38 cellular contexts compared by ENCODE assay signal in the genomic region with DNA sequence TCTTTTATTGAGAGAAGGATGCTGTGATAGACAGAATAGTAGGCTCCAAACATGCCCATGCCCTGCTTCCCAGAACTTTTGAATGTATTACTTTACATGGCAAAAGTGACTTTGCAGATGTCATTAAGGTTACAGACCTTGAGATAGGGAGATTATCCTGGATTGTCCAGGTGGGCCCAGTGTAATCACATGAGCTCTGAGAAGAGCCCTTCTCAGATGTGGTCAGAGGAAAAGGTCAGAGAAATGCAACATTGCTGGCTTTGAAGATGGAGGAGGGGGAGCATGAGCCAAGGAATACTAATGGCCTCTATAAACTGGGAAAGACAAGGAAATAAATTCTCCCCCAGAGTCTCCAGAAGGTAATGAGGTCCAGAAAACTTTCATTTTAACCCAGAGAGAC. TPM values are rescaled to one million over a fixed set of nuclear protein-coding genes. Genes with fewer than 3 reads are reported as not detected.
"Had no signal": no experiment of that assay in that cellular context is flagged by ENCODE, and none has a peak within 500 bp of the region (broad histone marks: within the 10 kb centered on the region; RNA-seq: fewer than 3 reads in every experiment).

No MANE protein-coding gene starts in this region.

- H3K27me3 Mint-ChIP-seq: brain had no signal

- ATAC-seq: activated CD4-positive, alpha-beta T cell treated with anti-CD3 and anti-CD28 coated beads for 36 hours; activated CD4-positive, CD25-positive, alpha-beta regulatory T cell treated with anti-CD3 and anti-CD28 coated beads, Interleukin-2, amount 50 U/mL, for 24 hours; activated CD8-positive, alpha-beta memory T cell treated with anti-CD3 and anti-CD28 coated beads, Interleukin-2, amount 10 ng/mL, durations not matched to agents 7 days and 5 days; activated CD8-positive, alpha-beta T cell treated with anti-CD3 and anti-CD28 coated beads, Interleukin-2, amount 10 ng/mL, durations not matched to agents 7 days and 5 days; activated naive CD8-positive, alpha-beta T cell treated with anti-CD3 and anti-CD28 coated beads, Interleukin-2, amount 50 U/mL, for 24 hours; WTC11 had no signal

- H3K36me3 Mint-ChIP-seq: activated CD8-positive, alpha-beta memory T cell treated with anti-CD3 and anti-CD28 coated beads, Interleukin-2, amount 10 ng/mL, durations not matched to agents 7 days and 5 days; activated naive CD4-positive, alpha-beta T cell treated with anti-CD3 and anti-CD28 coated beads, Interleukin-2, amount 10 ng/mL, durations not matched to agents 7 days and 5 days; activated naive CD8-positive, alpha-beta T cell treated with anti-CD3 and anti-CD28 coated beads, Interleukin-2, amount 10 ng/mL, durations not matched to agents 7 days and 5 days; brain; WTC11 had no signal

- H3K9me3 ChIP-seq: ascending aorta had no signal

- H3K36me3 ChIP-seq: ascending aorta had no signal

- H3K4me3 Mint-ChIP-seq: activated CD4-positive, alpha-beta memory T cell treated with anti-CD3 and anti-CD28 coated beads, Interleukin-2, amount 10 ng/mL, durations not matched to agents 7 days and 5 days; activated CD4-positive, alpha-beta T cell treated with anti-CD3 and anti-CD28 coated beads for 36 hours; activated CD4-positive, alpha-beta T cell treated with anti-CD3 and anti-CD28 coated beads, Interleukin-2, amount 10 ng/mL, durations not matched to agents 7 days and 5 days; activated CD8-positive, alpha-beta memory T cell treated with anti-CD3 and anti-CD28 coated beads, Interleukin-2, amount 10 ng/mL, durations not matched to agents 7 days and 5 days; activated CD8-positive, alpha-beta T cell treated with anti-CD3 and anti-CD28 coated beads, Interleukin-2, amount 10 ng/mL, durations not matched to agents 7 days and 5 days; activated naive CD4-positive, alpha-beta T cell treated with anti-CD3 and anti-CD28 coated beads, Interleukin-2, amount 10 ng/mL, durations not matched to agents 7 days and 5 days; activated naive CD4-positive, alpha-beta T cell treated with anti-CD3 and anti-CD28 coated beads, Interleukin-2, amount 50 U/mL, for 24 hours; activated naive CD8-positive, alpha-beta T cell; activated naive CD8-positive, alpha-beta T cell treated with anti-CD3 and anti-CD28 coated beads, Interleukin-2, amount 10 ng/mL, durations not matched to agents 7 days and 5 days; activated naive CD8-positive, alpha-beta T cell treated with anti-CD3 and anti-CD28 coated beads, Interleukin-2, amount 50 U/mL, for 24 hours; activated T-cell treated with anti-CD3 and anti-CD28 coated beads, Interleukin-2, amount 50 U/mL, for 24 hours; brain; T-helper 1 cell treated with Interleukin-12 subunit alpha and Interleukin-12 subunit beta and Interleukin-4 antibody, amounts not matched to agents 30 μg/mL and 1 μg/mL, for 36 hours; T-helper 2 cell treated with Interferon-gamma antibody and Interleukin-4, amounts not matched to agents 5 μg/mL and 100 μg/mL, for 36 hours; WTC11 had no signal

- H3K9me3 Mint-ChIP-seq: activated CD4-positive, alpha-beta memory T cell treated with anti-CD3 and anti-CD28 coated beads, Interleukin-2, amount 10 ng/mL, durations not matched to agents 7 days and 5 days; activated CD4-positive, alpha-beta T cell treated with anti-CD3 and anti-CD28 coated beads, Interleukin-2, amount 10 ng/mL, durations not matched to agents 7 days and 5 days; activated naive CD4-positive, alpha-beta T cell treated with anti-CD3 and anti-CD28 coated beads, Interleukin-2, amount 10 ng/mL, durations not matched to agents 7 days and 5 days; activated naive CD4-positive, alpha-beta T cell treated with anti-CD3 and anti-CD28 coated beads, Interleukin-2, amount 50 U/mL, for 24 hours; activated naive CD8-positive, alpha-beta T cell treated with anti-CD3 and anti-CD28 coated beads, Interleukin-2, amount 50 U/mL, for 24 hours; activated T-helper 2 cell treated with anti-CD3 and anti-CD28 coated beads, Interferon-gamma antibody, Interleukin-2, Interleukin-4, amounts not matched to agents 10 μg/mL and 5 μg/mL and 100 μg/mL, durations not matched to agents 14 hours and 24 hours and 36 hours; T-helper 1 cell treated with Interleukin-12 subunit alpha and Interleukin-12 subunit beta and Interleukin-4 antibody, amounts not matched to agents 30 μg/mL and 1 μg/mL, for 36 hours; T-helper 2 cell treated with Interferon-gamma antibody and Interleukin-4, amounts not matched to agents 5 μg/mL and 100 μg/mL, for 36 hours had no signal

- H3K27ac Mint-ChIP-seq: activated CD4-positive, alpha-beta memory T cell treated with anti-CD3 and anti-CD28 coated beads, Interleukin-2, amount 10 ng/mL, durations not matched to agents 7 days and 5 days; activated CD4-positive, alpha-beta T cell treated with anti-CD3 and anti-CD28 coated beads for 36 hours; activated CD4-positive, alpha-beta T cell treated with anti-CD3 and anti-CD28 coated beads, Interleukin-2, amount 10 ng/mL, durations not matched to agents 7 days and 5 days; activated CD8-positive, alpha-beta memory T cell treated with anti-CD3 and anti-CD28 coated beads, Interleukin-2, amount 10 ng/mL, durations not matched to agents 7 days and 5 days; activated CD8-positive, alpha-beta T cell treated with anti-CD3 and anti-CD28 coated beads, Interleukin-2, amount 10 ng/mL, durations not matched to agents 7 days and 5 days; activated naive CD4-positive, alpha-beta T cell treated with anti-CD3 and anti-CD28 coated beads, Interleukin-2, amount 10 ng/mL, durations not matched to agents 7 days and 5 days; activated naive CD4-positive, alpha-beta T cell treated with anti-CD3 and anti-CD28 coated beads, Interleukin-2, amount 50 U/mL, for 24 hours; activated naive CD8-positive, alpha-beta T cell; activated naive CD8-positive, alpha-beta T cell treated with anti-CD3 and anti-CD28 coated beads, Interleukin-2, amount 10 ng/mL, durations not matched to agents 7 days and 5 days; activated naive CD8-positive, alpha-beta T cell treated with anti-CD3 and anti-CD28 coated beads, Interleukin-2, amount 50 U/mL, for 24 hours; activated T-cell treated with anti-CD3 and anti-CD28 coated beads, Interleukin-2, amount 50 U/mL, for 24 hours; activated T-helper 2 cell treated with anti-CD3 and anti-CD28 coated beads, Interferon-gamma antibody, Interleukin-2, Interleukin-4, amounts not matched to agents 10 μg/mL and 5 μg/mL and 100 μg/mL, durations not matched to agents 14 hours and 24 hours and 36 hours; brain; T-helper 1 cell treated with Interleukin-12 subunit alpha and Interleukin-12 subunit beta and Interleukin-4 antibody, amounts not matched to agents 30 μg/mL and 1 μg/mL, for 36 hours; T-helper 2 cell treated with Interferon-gamma antibody and Interleukin-4, amounts not matched to agents 5 μg/mL and 100 μg/mL, for 36 hours; WTC11 had no signal

- H3K27ac ChIP-seq: ascending aorta, VCaP had no signal

- H3K4me1 Mint-ChIP-seq: activated CD4-positive, alpha-beta memory T cell treated with anti-CD3 and anti-CD28 coated beads, Interleukin-2, amount 10 ng/mL, durations not matched to agents 7 days and 5 days; activated CD4-positive, alpha-beta T cell treated with anti-CD3 and anti-CD28 coated beads for 36 hours; activated CD4-positive, alpha-beta T cell treated with anti-CD3 and anti-CD28 coated beads, Interleukin-2, amount 10 ng/mL, durations not matched to agents 7 days and 5 days; activated CD8-positive, alpha-beta memory T cell treated with anti-CD3 and anti-CD28 coated beads, Interleukin-2, amount 10 ng/mL, durations not matched to agents 7 days and 5 days; activated naive CD4-positive, alpha-beta T cell treated with anti-CD3 and anti-CD28 coated beads, Interleukin-2, amount 10 ng/mL, durations not matched to agents 7 days and 5 days; activated naive CD4-positive, alpha-beta T cell treated with anti-CD3 and anti-CD28 coated beads, Interleukin-2, amount 50 U/mL, for 24 hours; activated naive CD8-positive, alpha-beta T cell treated with anti-CD3 and anti-CD28 coated beads, Interleukin-2, amount 10 ng/mL, durations not matched to agents 7 days and 5 days; activated naive CD8-positive, alpha-beta T cell treated with anti-CD3 and anti-CD28 coated beads, Interleukin-2, amount 50 U/mL, for 24 hours; brain had no signal

- H3K27me3 ChIP-seq: ascending aorta had no signal

- DNase-seq: activated CD4-positive, alpha-beta memory T cell treated with anti-CD3 and anti-CD28 coated beads, Interleukin-2, amount 10 ng/mL, durations not matched to agents 7 days and 5 days; activated CD4-positive, alpha-beta T cell treated with anti-CD3 and anti-CD28 coated beads for 1 hour; activated CD4-positive, alpha-beta T cell treated with anti-CD3 and anti-CD28 coated beads for 36 hours; activated CD4-positive, alpha-beta T cell treated with anti-CD3 and anti-CD28 coated beads for 48 hours; activated CD4-positive, alpha-beta T cell treated with anti-CD3 and anti-CD28 coated beads, Interleukin-2, amount 10 ng/mL, durations not matched to agents 7 days and 5 days; activated CD4-positive, alpha-beta T cell treated with anti-CD3 and anti-CD28 coated beads, Interleukin-2, amount 50 U/mL, for 48 hours; activated CD4-positive, CD25-positive, alpha-beta regulatory T cell; activated CD8-positive, alpha-beta memory T cell treated with anti-CD3 and anti-CD28 coated beads for 24 hours; activated CD8-positive, alpha-beta memory T cell treated with anti-CD3 and anti-CD28 coated beads, Interleukin-2, amount 10 ng/mL, durations not matched to agents 7 days and 5 days; activated CD8-positive, alpha-beta memory T cell treated with anti-CD3 and anti-CD28 coated beads, Interleukin-2, amount 50 U/mL, for 48 hours; activated CD8-positive, alpha-beta T cell treated with anti-CD3 and anti-CD28 coated beads, Interleukin-2, amount 10 ng/mL, durations not matched to agents 7 days and 5 days; activated effector memory CD4-positive, alpha-beta T cell treated with Interleukin-2 at 50 U/mL for 16 hours; activated gamma-delta T cell; activated naive CD4-positive, alpha-beta T cell treated with anti-CD3 and anti-CD28 coated beads, Interleukin-2, amount 10 ng/mL, durations not matched to agents 7 days and 5 days; activated naive CD4-positive, alpha-beta T cell treated with Interleukin-2 at 50 U/mL for 16 hours; activated naive CD8-positive, alpha-beta T cell treated with anti-CD3 and anti-CD28 coated beads, Interleukin-2, amount 10 ng/mL, durations not matched to agents 7 days and 5 days; activated naive CD8-positive, alpha-beta T cell treated with anti-CD3 and anti-CD28 coated beads, Interleukin-2, amount 50 U/mL, for 24 hours; activated T-cell treated with anti-CD3 and anti-CD28 coated beads, Interleukin-2, amount 50 U/mL, for 24 hours; activated T-cell treated with anti-CD3 and anti-CD28 coated beads, Interleukin-2, amount 50 U/mL, for 48 hours; amygdala; anterior cingulate cortex; central memory CD4-positive, alpha-beta T cell; T-helper 1 cell; T-helper 2 cell; T-helper 9 cell had no signal

- H3K4me3 ChIP-seq: ascending aorta had no signal

RNA-seq across cellular contexts. Expression of gene LYZL4, which starts 45.8 kb away (rescaled TPM):
- total RNA-seq: activated CD4-positive, alpha-beta memory T cell treated with anti-CD3 and anti-CD28 coated beads, Interleukin-2, amount 10 ng/mL, durations not matched to agents 7 days and 5 days; activated CD4-positive, alpha-beta T cell treated with anti-CD3 and anti-CD28 coated beads for 36 hours; activated CD4-positive, alpha-beta T cell treated with anti-CD3 and anti-CD28 coated beads, Interleukin-2, amount 10 ng/mL, durations not matched to agents 7 days and 5 days; activated CD8-positive, alpha-beta memory T cell treated with anti-CD3 and anti-CD28 coated beads, Interleukin-2, amount 10 ng/mL, durations not matched to agents 7 days and 5 days; activated CD8-positive, alpha-beta T cell treated with anti-CD3 and anti-CD28 coated beads, Interleukin-2, amount 10 ng/mL, durations not matched to agents 7 days and 5 days; activated naive CD8-positive, alpha-beta T cell treated with anti-CD3 and anti-CD28 coated beads, Interleukin-2, amount 10 ng/mL, durations not matched to agents 7 days and 5 days; activated T-helper 2 cell treated with anti-CD3 and anti-CD28 coated beads, Interferon-gamma antibody, Interleukin-2, Interleukin-4, amounts not matched to agents 10 μg/mL and 5 μg/mL and 100 μg/mL, durations not matched to agents 14 hours and 24 hours and 36 hours; ascending aorta; cardiac septum; cerebellum; WTC11 had no signal
- polyA plus RNA-seq: adipose tissue had no signal
